ENCODE assay signal across 1 cellular context in the genomic region with DNA sequence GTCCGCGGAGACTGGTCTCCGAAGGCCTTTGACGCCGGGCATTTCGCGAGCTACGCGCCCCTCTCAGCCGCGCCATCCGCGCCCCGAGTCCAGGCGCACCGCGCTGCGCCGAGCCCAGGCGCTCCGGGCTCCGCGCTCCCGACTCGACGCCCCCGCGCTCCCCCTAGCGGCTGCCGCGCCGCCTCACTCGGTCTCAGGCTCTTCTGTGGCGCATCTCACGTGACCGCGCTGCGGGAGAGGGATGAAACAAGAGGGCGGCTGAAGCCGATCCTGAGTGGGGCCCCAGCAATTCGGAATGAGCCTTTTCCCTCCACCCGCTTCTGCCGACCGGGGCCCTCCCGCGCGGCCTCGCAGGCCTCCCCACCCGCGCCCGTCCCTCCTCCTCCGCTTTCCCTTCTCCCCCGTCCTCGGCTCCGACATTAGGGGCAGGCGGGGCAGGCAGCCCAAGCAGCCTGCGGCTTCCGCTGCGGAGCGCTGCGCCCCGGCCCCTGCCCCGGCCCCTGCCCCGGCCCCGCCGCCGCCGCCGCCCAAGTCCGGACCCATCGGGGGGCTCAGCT.
A peak's percentile ranks its signal among the peaks of the same experiment; 100 is the strongest.
TF ChIP-seq lines count a peak whose summit lies in the region.

No MANE protein-coding gene starts in this region.

TF ChIP-seq in HEK293, 187 proteins besides CTCF, POLR2A, EP300 and RAD21 (continued from another document and continues in another):
- TF ChIP-seq, protein P1, sequence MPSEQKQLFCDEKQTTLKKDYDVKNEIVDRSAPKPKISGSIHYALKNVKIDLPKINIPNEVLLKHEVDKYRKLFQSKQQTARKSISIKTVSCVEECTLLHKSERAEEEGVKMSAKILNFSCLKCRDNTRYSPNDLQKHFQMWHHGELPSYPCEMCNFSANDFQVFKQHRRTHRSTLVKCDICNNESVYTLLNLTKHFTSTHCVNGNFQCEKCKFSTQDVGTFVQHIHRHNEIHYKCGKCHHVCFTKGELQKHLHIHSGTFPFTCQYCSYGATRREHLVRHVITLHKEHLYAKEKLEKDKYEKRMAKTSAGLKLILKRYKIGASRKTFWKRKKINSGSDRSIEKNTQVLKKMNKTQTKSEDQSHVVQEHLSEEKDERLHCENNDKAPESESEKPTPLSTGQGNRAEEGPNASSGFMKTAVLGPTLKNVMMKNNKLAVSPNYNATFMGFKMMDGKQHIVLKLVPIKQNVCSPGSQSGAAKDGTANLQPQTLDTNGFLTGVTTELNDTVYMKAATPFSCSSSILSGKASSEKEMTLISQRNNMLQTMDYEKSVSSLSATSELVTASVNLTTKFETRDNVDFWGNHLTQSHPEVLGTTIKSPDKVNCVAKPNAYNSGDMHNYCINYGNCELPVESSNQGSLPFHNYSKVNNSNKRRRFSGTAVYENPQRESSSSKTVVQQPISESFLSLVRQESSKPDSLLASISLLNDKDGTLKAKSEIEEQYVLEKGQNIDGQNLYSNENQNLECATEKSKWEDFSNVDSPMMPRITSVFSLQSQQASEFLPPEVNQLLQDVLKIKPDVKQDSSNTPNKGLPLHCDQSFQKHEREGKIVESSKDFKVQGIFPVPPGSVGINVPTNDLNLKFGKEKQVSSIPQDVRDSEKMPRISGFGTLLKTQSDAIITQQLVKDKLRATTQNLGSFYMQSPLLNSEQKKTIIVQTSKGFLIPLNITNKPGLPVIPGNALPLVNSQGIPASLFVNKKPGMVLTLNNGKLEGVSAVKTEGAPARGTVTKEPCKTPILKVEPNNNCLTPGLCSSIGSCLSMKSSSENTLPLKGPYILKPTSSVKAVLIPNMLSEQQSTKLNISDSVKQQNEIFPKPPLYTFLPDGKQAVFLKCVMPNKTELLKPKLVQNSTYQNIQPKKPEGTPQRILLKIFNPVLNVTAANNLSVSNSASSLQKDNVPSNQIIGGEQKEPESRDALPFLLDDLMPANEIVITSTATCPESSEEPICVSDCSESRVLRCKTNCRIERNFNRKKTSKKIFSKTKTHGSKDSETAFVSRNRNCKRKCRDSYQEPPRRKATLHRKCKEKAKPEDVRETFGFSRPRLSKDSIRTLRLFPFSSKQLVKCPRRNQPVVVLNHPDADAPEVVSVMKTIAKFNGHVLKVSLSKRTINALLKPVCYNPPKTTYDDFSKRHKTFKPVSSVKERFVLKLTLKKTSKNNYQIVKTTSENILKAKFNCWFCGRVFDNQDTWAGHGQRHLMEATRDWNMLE (tag by site-specific recombination; conservative IDR thresholded peaks at IDR 0.05; ENCODE audit: low read depth) = no peak; the same call in 1 of the 2 replicates
- TF ChIP-seq ZNF112 (tag by site-specific recombination; IDR thresholded peaks at IDR 0.05) (no peak), ZNF747 (tag by site-specific recombination; IDR thresholded peaks at IDR 0.05) (no peak), ZNF843 (tag by site-specific recombination; IDR thresholded peaks at IDR 0.05) (0 out of 2 replicates have a peak, but pooled peaks have one; percentile 22), ZSCAN30 (tag by site-specific recombination; IDR thresholded peaks at IDR 0.05) (peak; percentile 94; the same call in 1 of the 2 replicates), ZNF660 (tag by site-specific recombination; IDR thresholded peaks at IDR 0.05) (peak; percentile 94), ZNF707 (tag by site-specific recombination; IDR thresholded peaks at IDR 0.05) (no peak), ZNF133 (tag by site-specific recombination; IDR thresholded peaks at IDR 0.05) (no peak), ZNF175 (tag by site-specific recombination; IDR thresholded peaks at IDR 0.05) (no peak), ZNF48 (tag by site-specific recombination; IDR thresholded peaks at IDR 0.05) (no peak), ZNF571 (tag by site-specific recombination; IDR thresholded peaks at IDR 0.05) (no peak), ZNF138 (tag by site-specific recombination; IDR thresholded peaks at IDR 0.05; ENCODE audit: borderline replicate concordance) (no peak), REPIN1 (tag by site-specific recombination; IDR thresholded peaks at IDR 0.05; ENCODE audit: low read depth) (no peak), ZNF561 (tag by site-specific recombination; IDR thresholded peaks at IDR 0.05; ENCODE audit: borderline replicate concordance) (no peak; the same call in 1 of the 2 replicates), ZNF416 (tag by site-specific recombination; IDR thresholded peaks at IDR 0.05) (no peak), ZNF324 (tag by site-specific recombination; IDR thresholded peaks at IDR 0.05) (no peak), ZNF544 (tag by site-specific recombination; IDR thresholded peaks at IDR 0.05) (no peak), ZNF768 (tag by site-specific recombination; IDR thresholded peaks at IDR 0.05) (no peak), ZNF777 (tag by site-specific recombination; IDR thresholded peaks at IDR 0.05; ENCODE audit: borderline replicate concordance) (no peak), ZNF621 (tag by site-specific recombination; IDR thresholded peaks at IDR 0.05) (no peak), ZNF391 (tag by site-specific recombination; IDR thresholded peaks at IDR 0.05; ENCODE audit: borderline replicate concordance, low read depth) (no peak; the same call in 1 of the 2 replicates), ZNF404 (tag by site-specific recombination; IDR thresholded peaks at IDR 0.05) (no peak), ZBTB48 (tag by site-specific recombination; IDR thresholded peaks at IDR 0.05) (peak; percentile 71), TCF7L2 (IDR thresholded peaks at IDR 0.05; ENCODE audit: borderline replicate concordance, low read depth, low read length) (peak; percentile 52; the same call in 1 of the 2 replicates), ZNF433 (tag by site-specific recombination; IDR thresholded peaks at IDR 0.05; ENCODE audit: low read depth) (no peak), ZNF157 (tag by site-specific recombination; IDR thresholded peaks at IDR 0.05) (no peak), ZNF664 (tag by site-specific recombination; IDR thresholded peaks at IDR 0.05) (no peak), ZFP37 (tag by site-specific recombination; IDR thresholded peaks at IDR 0.05) (no peak), ZNF677 (tag by site-specific recombination; IDR thresholded peaks at IDR 0.05) (peak; percentile 60), KLF10 (tag by site-specific recombination; IDR thresholded peaks at IDR 0.05) (peak; percentile 62), ZNF211 (tag by site-specific recombination; IDR thresholded peaks at IDR 0.05; ENCODE audit: low read depth) (no peak), ZNF221 (tag by site-specific recombination; IDR thresholded peaks at IDR 0.05; ENCODE audit: borderline replicate concordance) (no peak), ZNF426 (tag by site-specific recombination; IDR thresholded peaks at IDR 0.05) (no peak), ZNF266 (tag by site-specific recombination; IDR thresholded peaks at IDR 0.05; ENCODE audit: low read depth) (no peak), OSR2 (tag by site-specific recombination; IDR thresholded peaks at IDR 0.05) (no peak; the same call in 1 of the 2 replicates), ZNF366 (tag by site-specific recombination; conservative IDR thresholded peaks at IDR 0.05) (peak; percentile 60), KLF8 (tag by site-specific recombination; IDR thresholded peaks at IDR 0.05) (peak; percentile 88), ZNF394 (tag by site-specific recombination; IDR thresholded peaks at IDR 0.05; ENCODE audit: borderline replicate concordance) (peak; percentile 39; the same call in 1 of the 2 replicates), ZNF155 (tag by site-specific recombination; IDR thresholded peaks at IDR 0.05) (no peak), ZEB2 (tag by site-specific recombination; IDR thresholded peaks at IDR 0.05) (peak; percentile 73), ZNF140 (tag by site-specific recombination; IDR thresholded peaks at IDR 0.05) (no peak), ZNF791 (tag by site-specific recombination; IDR thresholded peaks at IDR 0.05) (no peak)
- TF ChIP-seq, protein P2, sequence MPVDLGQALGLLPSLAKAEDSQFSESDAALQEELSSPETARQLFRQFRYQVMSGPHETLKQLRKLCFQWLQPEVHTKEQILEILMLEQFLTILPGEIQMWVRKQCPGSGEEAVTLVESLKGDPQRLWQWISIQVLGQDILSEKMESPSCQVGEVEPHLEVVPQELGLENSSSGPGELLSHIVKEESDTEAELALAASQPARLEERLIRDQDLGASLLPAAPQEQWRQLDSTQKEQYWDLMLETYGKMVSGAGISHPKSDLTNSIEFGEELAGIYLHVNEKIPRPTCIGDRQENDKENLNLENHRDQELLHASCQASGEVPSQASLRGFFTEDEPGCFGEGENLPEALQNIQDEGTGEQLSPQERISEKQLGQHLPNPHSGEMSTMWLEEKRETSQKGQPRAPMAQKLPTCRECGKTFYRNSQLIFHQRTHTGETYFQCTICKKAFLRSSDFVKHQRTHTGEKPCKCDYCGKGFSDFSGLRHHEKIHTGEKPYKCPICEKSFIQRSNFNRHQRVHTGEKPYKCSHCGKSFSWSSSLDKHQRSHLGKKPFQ (tag by site-specific recombination; IDR thresholded peaks at IDR 0.05) = no peak
- TF ChIP-seq, protein P3, sequence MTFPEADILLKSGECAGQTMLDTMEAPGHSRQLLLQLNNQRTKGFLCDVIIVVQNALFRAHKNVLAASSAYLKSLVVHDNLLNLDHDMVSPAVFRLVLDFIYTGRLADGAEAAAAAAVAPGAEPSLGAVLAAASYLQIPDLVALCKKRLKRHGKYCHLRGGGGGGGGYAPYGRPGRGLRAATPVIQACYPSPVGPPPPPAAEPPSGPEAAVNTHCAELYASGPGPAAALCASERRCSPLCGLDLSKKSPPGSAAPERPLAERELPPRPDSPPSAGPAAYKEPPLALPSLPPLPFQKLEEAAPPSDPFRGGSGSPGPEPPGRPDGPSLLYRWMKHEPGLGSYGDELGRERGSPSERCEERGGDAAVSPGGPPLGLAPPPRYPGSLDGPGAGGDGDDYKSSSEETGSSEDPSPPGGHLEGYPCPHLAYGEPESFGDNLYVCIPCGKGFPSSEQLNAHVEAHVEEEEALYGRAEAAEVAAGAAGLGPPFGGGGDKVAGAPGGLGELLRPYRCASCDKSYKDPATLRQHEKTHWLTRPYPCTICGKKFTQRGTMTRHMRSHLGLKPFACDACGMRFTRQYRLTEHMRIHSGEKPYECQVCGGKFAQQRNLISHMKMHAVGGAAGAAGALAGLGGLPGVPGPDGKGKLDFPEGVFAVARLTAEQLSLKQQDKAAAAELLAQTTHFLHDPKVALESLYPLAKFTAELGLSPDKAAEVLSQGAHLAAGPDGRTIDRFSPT (tag by site-specific recombination; IDR thresholded peaks at IDR 0.05) = no peak
- TF ChIP-seq, protein P4, sequence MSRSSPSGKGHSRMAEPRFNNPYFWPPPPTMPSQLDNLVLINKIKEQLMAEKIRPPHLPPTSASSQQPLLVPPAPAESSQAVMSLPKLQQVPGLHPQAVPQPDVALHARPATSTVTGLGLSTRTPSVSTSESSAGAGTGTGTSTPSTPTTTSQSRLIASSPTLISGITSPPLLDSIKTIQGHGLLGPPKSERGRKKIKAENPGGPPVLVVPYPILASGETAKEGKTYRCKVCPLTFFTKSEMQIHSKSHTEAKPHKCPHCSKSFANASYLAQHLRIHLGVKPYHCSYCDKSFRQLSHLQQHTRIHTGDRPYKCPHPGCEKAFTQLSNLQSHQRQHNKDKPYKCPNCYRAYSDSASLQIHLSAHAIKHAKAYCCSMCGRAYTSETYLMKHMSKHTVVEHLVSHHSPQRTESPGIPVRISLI (tag by site-specific recombination; IDR thresholded peaks at IDR 0.05) = no peak
- TF ChIP-seq, protein P5, sequence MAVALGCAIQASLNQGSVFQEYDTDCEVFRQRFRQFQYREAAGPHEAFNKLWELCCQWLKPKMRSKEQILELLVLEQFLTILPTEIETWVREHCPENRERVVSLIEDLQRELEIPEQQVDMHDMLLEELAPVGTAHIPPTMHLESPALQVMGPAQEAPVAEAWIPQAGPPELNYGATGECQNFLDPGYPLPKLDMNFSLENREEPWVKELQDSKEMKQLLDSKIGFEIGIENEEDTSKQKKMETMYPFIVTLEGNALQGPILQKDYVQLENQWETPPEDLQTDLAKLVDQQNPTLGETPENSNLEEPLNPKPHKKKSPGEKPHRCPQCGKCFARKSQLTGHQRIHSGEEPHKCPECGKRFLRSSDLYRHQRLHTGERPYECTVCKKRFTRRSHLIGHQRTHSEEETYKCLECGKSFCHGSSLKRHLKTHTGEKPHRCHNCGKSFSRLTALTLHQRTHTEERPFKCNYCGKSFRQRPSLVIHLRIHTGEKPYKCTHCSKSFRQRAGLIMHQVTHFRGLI (tag by site-specific recombination; IDR thresholded peaks at IDR 0.05) = no peak
- TF ChIP-seq, protein P6, sequence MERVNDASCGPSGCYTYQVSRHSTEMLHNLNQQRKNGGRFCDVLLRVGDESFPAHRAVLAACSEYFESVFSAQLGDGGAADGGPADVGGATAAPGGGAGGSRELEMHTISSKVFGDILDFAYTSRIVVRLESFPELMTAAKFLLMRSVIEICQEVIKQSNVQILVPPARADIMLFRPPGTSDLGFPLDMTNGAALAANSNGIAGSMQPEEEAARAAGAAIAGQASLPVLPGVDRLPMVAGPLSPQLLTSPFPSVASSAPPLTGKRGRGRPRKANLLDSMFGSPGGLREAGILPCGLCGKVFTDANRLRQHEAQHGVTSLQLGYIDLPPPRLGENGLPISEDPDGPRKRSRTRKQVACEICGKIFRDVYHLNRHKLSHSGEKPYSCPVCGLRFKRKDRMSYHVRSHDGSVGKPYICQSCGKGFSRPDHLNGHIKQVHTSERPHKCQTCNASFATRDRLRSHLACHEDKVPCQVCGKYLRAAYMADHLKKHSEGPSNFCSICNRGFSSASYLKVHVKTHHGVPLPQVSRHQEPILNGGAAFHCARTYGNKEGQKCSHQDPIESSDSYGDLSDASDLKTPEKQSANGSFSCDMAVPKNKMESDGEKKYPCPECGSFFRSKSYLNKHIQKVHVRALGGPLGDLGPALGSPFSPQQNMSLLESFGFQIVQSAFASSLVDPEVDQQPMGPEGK (tag by site-specific recombination; IDR thresholded peaks at IDR 0.05) = peak; percentile 87
- TF ChIP-seq, protein P7, sequence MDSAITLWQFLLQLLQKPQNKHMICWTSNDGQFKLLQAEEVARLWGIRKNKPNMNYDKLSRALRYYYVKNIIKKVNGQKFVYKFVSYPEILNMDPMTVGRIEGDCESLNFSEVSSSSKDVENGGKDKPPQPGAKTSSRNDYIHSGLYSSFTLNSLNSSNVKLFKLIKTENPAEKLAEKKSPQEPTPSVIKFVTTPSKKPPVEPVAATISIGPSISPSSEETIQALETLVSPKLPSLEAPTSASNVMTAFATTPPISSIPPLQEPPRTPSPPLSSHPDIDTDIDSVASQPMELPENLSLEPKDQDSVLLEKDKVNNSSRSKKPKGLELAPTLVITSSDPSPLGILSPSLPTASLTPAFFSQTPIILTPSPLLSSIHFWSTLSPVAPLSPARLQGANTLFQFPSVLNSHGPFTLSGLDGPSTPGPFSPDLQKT (IDR thresholded peaks at IDR 0.05; ENCODE audit: borderline replicate concordance, low read depth, low read length) = no peak
- TF ChIP-seq, protein P8, sequence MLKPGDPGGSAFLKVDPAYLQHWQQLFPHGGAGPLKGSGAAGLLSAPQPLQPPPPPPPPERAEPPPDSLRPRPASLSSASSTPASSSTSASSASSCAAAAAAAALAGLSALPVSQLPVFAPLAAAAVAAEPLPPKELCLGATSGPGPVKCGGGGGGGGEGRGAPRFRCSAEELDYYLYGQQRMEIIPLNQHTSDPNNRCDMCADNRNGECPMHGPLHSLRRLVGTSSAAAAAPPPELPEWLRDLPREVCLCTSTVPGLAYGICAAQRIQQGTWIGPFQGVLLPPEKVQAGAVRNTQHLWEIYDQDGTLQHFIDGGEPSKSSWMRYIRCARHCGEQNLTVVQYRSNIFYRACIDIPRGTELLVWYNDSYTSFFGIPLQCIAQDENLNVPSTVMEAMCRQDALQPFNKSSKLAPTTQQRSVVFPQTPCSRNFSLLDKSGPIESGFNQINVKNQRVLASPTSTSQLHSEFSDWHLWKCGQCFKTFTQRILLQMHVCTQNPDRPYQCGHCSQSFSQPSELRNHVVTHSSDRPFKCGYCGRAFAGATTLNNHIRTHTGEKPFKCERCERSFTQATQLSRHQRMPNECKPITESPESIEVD (tag by site-specific recombination; IDR thresholded peaks at IDR 0.05) = no peak
